In genomic region chr4:63777571-63777970, GRCh38 we compare ENCODE assay signal across 24 cellular contexts.
DNase-seq lines count a peak whose midpoint lies in the region; ATAC-seq, FAIRE-seq and TF ChIP-seq lines count a peak whose summit lies in the region.
"Had no signal": no experiment of that assay in that cellular context is flagged by ENCODE, and none has a peak within 500 bp of the region (broad histone marks: within the 10 kb centered on the region; RNA-seq: fewer than 3 reads in every experiment).

No MANE protein-coding gene starts in this region.

- CTCF ChIA-PET in activated CD8-positive, alpha-beta T cell treated with anti-CD3 and anti-CD28 coated beads for 36 hours (lab: Charles Lee), result no interaction called here

- H3K4me1 Mint-ChIP-seq in activated CD8-positive, alpha-beta T cell treated with anti-CD3 and anti-CD28 coated beads for 36 hours (ENCODE audit: low read depth), result no peaks in the 10 kb centered on the region
- H3K4me1 Mint-ChIP-seq: B cell had no signal

- intact Hi-C loops in activated CD8-positive, alpha-beta T cell treated with anti-CD3 and anti-CD28 coated beads for 36 hours (cut with micrococcal nuclease), result no loop called here

- TF ChIP-seq CTCF in D721Med (IDR thresholded peaks at IDR 0.05; ENCODE audit: insufficient read depth, missing control alignments), result no peak
- no peak for TF ChIP-seq CTCF in retinal pigment epithelial cell (conservative IDR thresholded peaks at IDR 0.05; ENCODE audit: low read depth, low read length)
- TF ChIP-seq CTCF in activated CD8-positive, alpha-beta T cell treated with anti-CD3 and anti-CD28 coated beads for 36 hours (IDR thresholded peaks at IDR 0.05), result no peak

- H3K4me3 ChIP-seq in retinal pigment epithelial cell (ENCODE audit: low read length), result no peak overlapping the region
- H3K4me3 ChIP-seq: A549; BLaER1 treated with 17β-estradiol and CSF1 and Interleukin-3, amounts not matched to agents 10 nM and 100 nM; GM12878 had no signal

- no peak overlapping the region for H3K27ac Mint-ChIP-seq in activated CD8-positive, alpha-beta T cell treated with anti-CD3 and anti-CD28 coated beads for 36 hours
- H3K27ac Mint-ChIP-seq: B cell; CD4-positive, alpha-beta T cell; CD8-positive, alpha-beta T cell had no signal

- POLR2A ChIA-PET in activated CD8-positive, alpha-beta T cell treated with anti-CD3 and anti-CD28 coated beads for 36 hours (lab: Charles Lee), result no interaction called here

- peaks cover 16% of the 10 kb centered on the region for H3K9me3 Mint-ChIP-seq in activated CD8-positive, alpha-beta T cell treated with anti-CD3 and anti-CD28 coated beads for 36 hours

- no peak for DNase-seq in D721Med (ENCODE audit: insufficient read length, low spot score)
- DNase-seq in amniotic epithelial cell (ENCODE audit: low read depth), result peak; percentile 2
- peak; percentile 91 for DNase-seq in retinal pigment epithelial cell (ENCODE audit: low read depth)
- no peak for DNase-seq in activated CD8-positive, alpha-beta T cell treated with anti-CD3 and anti-CD28 coated beads for 36 hours
- DNase-seq: 8988T; AML-193; Caco-2; Calu3; CD4-positive, alpha-beta T cell; CD8-positive, alpha-beta T cell; DMS 273 treated with DMSO at 0.1 percent for 48 hours; DMS153; DMS53; DMS79; DND-41; EL; GDM1 had no signal

- H3K27me3 Mint-ChIP-seq in activated CD8-positive, alpha-beta T cell treated with anti-CD3 and anti-CD28 coated beads for 36 hours, result no peaks in the 10 kb centered on the region
- H3K27me3 Mint-ChIP-seq: B cell; CD4-positive, alpha-beta T cell had no signal

- no peak for ATAC-seq in HG02610 (IDR thresholded peaks at IDR 0.05; ENCODE audit: unreplicated experiment)
- no peak for ATAC-seq in activated CD8-positive, alpha-beta T cell treated with anti-CD3 and anti-CD28 coated beads for 36 hours
- ATAC-seq: A549; CD8-positive, alpha-beta T cell; GM12878 had no signal

- no peaks in the 10 kb centered on the region for H3K36me3 Mint-ChIP-seq in activated CD8-positive, alpha-beta T cell treated with anti-CD3 and anti-CD28 coated beads for 36 hours (ENCODE audit: low read depth)
- H3K36me3 Mint-ChIP-seq: CD8-positive, alpha-beta T cell had no signal

- H3K4me3 Mint-ChIP-seq in activated CD8-positive, alpha-beta T cell treated with anti-CD3 and anti-CD28 coated beads for 36 hours, result no peak overlapping the region
- H3K4me3 Mint-ChIP-seq: B cell; CD4-positive, alpha-beta T cell; CD8-positive, alpha-beta T cell had no signal

- FAIRE-seq in D721Med (lab: Jason Lieb, UNC), result peak; percentile 84
- FAIRE-seq: A549, GM12878, GM12892, GM18507 had no signal

Comparison
In these comparisons a context has a peak if more than half of its experiments do, and no peak if none do; other contexts are left out.
1. DNase-seq: peak in amniotic epithelial cell (single experiment) and retinal pigment epithelial cell (single experiment); none in D721Med (single experiment) and activated CD8-positive, alpha-beta T cell treated with anti-CD3 and anti-CD28 coated beads for 36 hours (single experiment).